In genomic region chr12:126747530-126748149, GRCh38 we compare ENCODE assay signal across 8 cellular contexts.
DNase-seq lines count a peak whose midpoint lies in the region; ATAC-seq and TF ChIP-seq lines count a peak whose summit lies in the region.

No MANE protein-coding gene starts in this region.

- H3K36me3 Mint-ChIP-seq in activated naive CD4-positive, alpha-beta T cell treated with anti-CD3 and anti-CD28 coated beads for 36 hours (ENCODE audit: low read depth), result no peaks in the 10 kb centered on the region

- H3K4me1 Mint-ChIP-seq in activated naive CD4-positive, alpha-beta T cell treated with anti-CD3 and anti-CD28 coated beads for 36 hours (ENCODE audit: low read depth), result no peaks in the 10 kb centered on the region

- CTCF ChIA-PET in RWPE1 (lab: Yijun Ruan, JAX), result interaction anchor here (0.6 to 1.1 kb wide), 3 partner anchors 27 to 514 kb away, joined by 3 to 4 read pairs (median 3); no protein-coding TSS in a partner anchor
- CTCF ChIA-PET in activated naive CD4-positive, alpha-beta T cell treated with anti-CD3 and anti-CD28 coated beads for 36 hours (lab: Charles Lee), result interaction anchor here (0.6 to 2.2 kb wide), 15 partner anchors 8 to 1540 kb away, joined by 3 to 8 read pairs (median 3); no protein-coding TSS in a partner anchor

- no peak overlapping the region for H3K27ac Mint-ChIP-seq in activated naive CD4-positive, alpha-beta T cell treated with anti-CD3 and anti-CD28 coated beads for 36 hours

- H3K4me3 Mint-ChIP-seq in activated naive CD4-positive, alpha-beta T cell treated with anti-CD3 and anti-CD28 coated beads for 36 hours, result no peak overlapping the region

- intact Hi-C loops in activated naive CD4-positive, alpha-beta T cell treated with anti-CD3 and anti-CD28 coated beads for 36 hours (cut with micrococcal nuclease), result loop anchor here (2.0 kb wide), 1 partner anchor 677 kb away; no protein-coding TSS in a partner anchor
- intact Hi-C loops in left ventricle myocardium superior (cut with micrococcal nuclease), result no loop called here

- no peak overlapping the region for H3K27ac ChIP-seq in RWPE1

- H3K27me3 Mint-ChIP-seq in activated naive CD4-positive, alpha-beta T cell treated with anti-CD3 and anti-CD28 coated beads for 36 hours (ENCODE audit: low read depth), result peaks cover 6% of the 10 kb centered on the region

- ATAC-seq in HG02571 (IDR thresholded peaks at IDR 0.05; ENCODE audit: unreplicated experiment), result peak; percentile 66
- no peak for ATAC-seq in left ventricle myocardium superior

- DNase-seq in GDM1 (lab: John Stamatoyannopoulos, UW), result peak; percentile 10
- peak; percentile 13 for DNase-seq in RWPE1 (ENCODE audit: low spot score)
- DNase-seq in activated naive CD4-positive, alpha-beta T cell treated with anti-CD3 and anti-CD28 coated beads for 36 hours, result peak; percentile 69
- peak; percentile 59 for DNase-seq in left ventricle myocardium superior
- peak; percentile 31 to 55 for DNase-seq in stimulated activated CD4-positive, alpha-beta T cell treated with anti-CD3 and anti-CD28 coated beads, Interleukin-1b, Interleukin-23, amount 100 ng/mL, for 4 hours (ENCODE audit: low read depth in 2 of 2)
- DNase-seq in NCI-H2107 (lab: John Stamatoyannopoulos, UW), result no peak
- no peak for DNase-seq in NCI-H2227 treated with DMSO at 0.1 percent for 48 hours (lab: John Stamatoyannopoulos, UW)

- POLR2A ChIA-PET in RWPE1 (lab: Yijun Ruan, JAX; ENCODE audit: low non-redundant PET), result no interaction called here

- peaks cover 2% of the 10 kb centered on the region for H3K9me3 Mint-ChIP-seq in activated naive CD4-positive, alpha-beta T cell treated with anti-CD3 and anti-CD28 coated beads for 36 hours

- peak; percentile 78 for TF ChIP-seq CTCF in RWPE1 (conservative IDR thresholded peaks at IDR 0.05; ENCODE audit: low read depth)

Comparison
In these comparisons a context has a peak if more than half of its experiments do, and no peak if none do; other contexts are left out.
1. DNase-seq: peak in GDM1 (single experiment), RWPE1 (single experiment), activated naive CD4-positive, alpha-beta T cell treated with anti-CD3 and anti-CD28 coated beads for 36 hours (single experiment), left ventricle myocardium superior (single experiment) and stimulated activated CD4-positive, alpha-beta T cell treated with anti-CD3 and anti-CD28 coated beads, Interleukin-1b, Interleukin-23, amount 100 ng/mL, for 4 hours (2 of 2); none in NCI-H2107 (single experiment) and NCI-H2227 treated with DMSO at 0.1 percent for 48 hours (single experiment).